In the genomic region with DNA sequence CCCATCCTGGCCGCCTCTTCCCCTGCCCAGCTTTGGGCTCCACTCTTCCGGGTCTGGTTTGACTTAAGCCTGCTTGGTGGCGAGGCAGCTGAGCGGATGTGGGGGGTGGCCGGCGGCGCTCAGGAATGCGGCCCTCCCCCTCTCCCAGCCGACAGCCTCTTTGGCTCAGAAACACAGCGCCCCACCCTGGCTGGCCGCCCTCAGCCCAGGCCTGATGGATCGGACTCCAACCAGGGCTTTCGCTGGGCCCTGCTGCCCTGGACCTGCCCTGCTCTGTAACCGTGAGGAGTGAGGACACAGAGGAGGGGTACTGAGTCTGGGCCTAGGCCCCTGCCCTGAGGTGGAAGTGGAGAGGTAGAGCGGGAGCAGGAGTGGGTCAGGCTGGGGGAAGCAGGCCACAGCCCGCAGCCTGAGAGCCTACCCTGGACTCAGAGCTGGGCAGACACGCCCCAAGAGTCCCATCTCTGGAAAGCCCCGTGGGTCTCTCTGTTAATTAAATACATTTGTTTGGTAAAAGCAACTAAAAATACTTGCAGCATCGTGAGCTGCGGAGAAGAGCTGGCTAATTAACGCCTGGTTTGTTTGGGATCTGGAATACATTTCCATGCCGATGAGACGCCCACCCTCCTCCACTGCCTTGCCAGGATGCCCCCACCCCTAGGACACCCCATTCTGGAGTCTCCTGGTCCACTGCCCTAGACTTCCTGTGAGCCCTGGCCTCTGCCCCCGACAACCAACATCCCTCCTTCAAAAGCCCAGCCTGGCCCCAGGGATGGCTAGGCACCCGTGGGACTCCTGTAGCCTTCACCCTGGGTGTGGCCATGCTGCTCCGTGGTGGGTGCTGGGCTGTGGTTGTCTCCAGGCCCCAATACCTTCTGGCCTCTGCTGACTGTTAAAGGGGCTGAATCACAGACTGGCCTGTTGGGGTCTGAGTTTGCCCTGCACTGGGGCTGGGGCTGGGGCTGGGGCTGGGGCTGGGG, we compare ENCODE assay signal across 8 cellular contexts. TPM values are rescaled to one million over a fixed set of nuclear protein-coding genes. Genes with fewer than 3 reads are reported as not detected.
A peak's percentile ranks its signal among the peaks of the same experiment; 100 is the strongest.
DNase-seq lines count a peak whose midpoint lies in the region; ATAC-seq and TF ChIP-seq lines count a peak whose summit lies in the region.

No MANE protein-coding gene starts in this region.

- peak; percentile 83 for DNase-seq in HFF-Myc (ENCODE audit: extremely low read depth, low read depth)
- peak; percentile 85 for DNase-seq in brain microvascular endothelial cell
- DNase-seq in iPS-NIHi7 (ENCODE audit: extremely low spot score), result peak; percentile 99
- DNase-seq in SHP77 (lab: John Stamatoyannopoulos, UW), result no peak
- no peak for DNase-seq in effector CD4-positive, alpha-beta T cell
- DNase-seq in T-cell, result no peak

- CTCF ChIA-PET in T-cell (lab: Charles Lee), result interaction anchor here in 1 of 2 donors (0.6 kb wide), 1 partner anchor 291 kb away, joined by 3 read pairs; no protein-coding TSS in a partner anchor

- H3K27ac ChIP-seq in brain microvascular endothelial cell (peak overlapping the region; percentile 70), skin epidermis (peak overlapping the region in 19 of 21 experiments; percentile 34 to 87 (median 72))

- H3K4me3 Mint-ChIP-seq in T-cell, result no peak overlapping the region

- no peaks in the 10 kb centered on the region for H3K27me3 Mint-ChIP-seq in T-cell

- no peaks in the 10 kb centered on the region for H3K27me3 ChIP-seq in brain microvascular endothelial cell (replicated peaks)

- TF ChIP-seq CTCF in HFF-Myc (IDR thresholded peaks at IDR 0.05; ENCODE audit: low read depth, low read length, missing control alignments) (peak; percentile 64), brain microvascular endothelial cell (IDR thresholded peaks at IDR 0.05; ENCODE audit: low read depth, low read length, missing control alignments) (peak; percentile 85)

- POLR2A ChIA-PET in T-cell (lab: Charles Lee), result no interaction called here

- H3K9me3 Mint-ChIP-seq in T-cell, result no peaks in the 10 kb centered on the region

- in situ Hi-C loops in brain microvascular endothelial cell (cut with HindIII; ENCODE audit: low pct_ligation_motif_present, low sequenced_read_pairs), result no loop called here

- ATAC-seq in GM19328 (IDR thresholded peaks at IDR 0.05; ENCODE audit: unreplicated experiment), result no peak
- ATAC-seq in T-cell (replicated peaks in 1 of 4), result no peak

- no peak overlapping the region for H3K27ac Mint-ChIP-seq in T-cell

- H3K36me3 ChIP-seq in brain microvascular endothelial cell (replicated peaks), result peaks cover 3% of the 10 kb centered on the region

- peaks cover 0 to 6% (median 0%) of the 10 kb centered on the region in 3 donors for H3K4me1 Mint-ChIP-seq in T-cell

- H3K4me3 ChIP-seq in HFF-Myc (replicated peaks; ENCODE audit: low read depth, low read length) (peak overlapping the region; percentile 29), brain microvascular endothelial cell (ENCODE audit: low read depth, low read length) (peak overlapping the region; percentile 12), skin epidermis (no peak overlapping the region)

- H3K36me3 Mint-ChIP-seq in T-cell, result peaks cover 8% of the 10 kb centered on the region

RNA-seq across cellular contexts. Expression of a gene that starts 19.6 kb away (rescaled TPM):
- total RNA-seq in T-cell, result 10 to 100 TPM; 10.9 to 16.9 (median 16.0) TPM

Comparison
In these comparisons a context has a peak if more than half of its experiments do, and no peak if none do; other contexts are left out.
1. DNase-seq: peak in HFF-Myc (single experiment), brain microvascular endothelial cell (single experiment) and iPS-NIHi7 (single experiment); none in SHP77 (0 of 2), effector CD4-positive, alpha-beta T cell (single experiment) and T-cell (0 of 34).
2. H3K4me3 ChIP-seq: peak in HFF-Myc (single experiment) and brain microvascular endothelial cell (single experiment); none in skin epidermis (0 of 7).